In the genomic region with DNA sequence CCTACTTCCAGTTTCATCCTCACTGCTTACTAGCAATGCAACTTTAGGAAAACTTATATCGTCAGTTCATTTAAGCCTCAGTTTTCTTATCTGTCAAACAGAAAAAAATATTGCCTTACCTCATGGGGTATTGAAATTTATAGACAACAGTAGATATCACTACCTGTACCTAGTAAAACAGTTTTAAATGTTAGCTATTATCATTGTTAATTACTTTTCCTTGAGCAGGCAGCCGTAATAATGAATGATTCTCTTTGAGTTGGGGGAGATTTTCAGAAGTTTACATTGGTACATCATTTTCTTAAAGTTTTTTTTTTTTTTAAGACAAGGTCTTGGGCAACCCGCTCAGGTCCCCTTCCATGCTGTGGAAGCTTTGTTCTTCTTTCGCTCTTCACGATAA, we compare ENCODE assay signal across 27 cellular contexts.
A peak's percentile ranks its signal among the peaks of the same experiment; 100 is the strongest.
DNase-seq lines count a peak whose midpoint lies in the region; ATAC-seq, FAIRE-seq and TF ChIP-seq lines count a peak whose summit lies in the region.
"Had no signal": no experiment of that assay in that cellular context is flagged by ENCODE, and none has a peak within 500 bp of the region (broad histone marks: within the 10 kb centered on the region; RNA-seq: fewer than 3 reads in every experiment).

No MANE protein-coding gene starts in this region.

- no peak overlapping the region for H3K4me3 Mint-ChIP-seq in astrocyte (ENCODE audit: unreplicated experiment)
- H3K4me3 Mint-ChIP-seq: B cell; CD14-positive monocyte; CD4-positive, alpha-beta memory T cell; CD4-positive, CD25-positive, alpha-beta regulatory T cell; CD8-positive, alpha-beta memory T cell had no signal

- peaks cover 3% of the 10 kb centered on the region for H3K4me1 ChIP-seq in astrocyte (ENCODE audit: insufficient read depth, low read length)
- H3K4me1 ChIP-seq in prostate gland (replicated peaks), result peaks cover 1% of the 10 kb centered on the region

- H3K36me3 ChIP-seq in astrocyte (ENCODE audit: insufficient read depth, low read length), result no peaks in the 10 kb centered on the region
- no peaks in the 10 kb centered on the region for H3K36me3 ChIP-seq in prostate gland
- H3K36me3 ChIP-seq: BLaER1 treated with 17β-estradiol and CSF1 and Interleukin-3, amounts not matched to agents 10 nM and 100 nM had no signal

- 70% methylated on average over 5 of the region's 5 CpGs for WGBS in prostate gland

- H3K27ac Mint-ChIP-seq in astrocyte (ENCODE audit: unreplicated experiment), result no peak overlapping the region
- H3K27ac Mint-ChIP-seq: B cell; CD14-positive monocyte; CD4-positive, alpha-beta memory T cell; CD4-positive, CD25-positive, alpha-beta regulatory T cell had no signal

- no peak for ATAC-seq in HG03097 (IDR thresholded peaks at IDR 0.05; ENCODE audit: low FRiP score, unreplicated experiment)
- ATAC-seq: A549, GM12878 had no signal

- peak; percentile 81 for DNase-seq in LNCaP clone FGC (ENCODE audit: low read depth)
- DNase-seq in astrocyte (ENCODE audit: low read depth), result no peak
- no peak for DNase-seq in prostate gland (ENCODE audit: low spot score)
- no peak for DNase-seq in A172 (ENCODE audit: low spot score)
- no peak for DNase-seq in NCI-H1930 (lab: John Stamatoyannopoulos, UW)
- DNase-seq: 8988T; AML-193; CD4-positive, alpha-beta memory T cell; CD4-positive, CD25-positive, alpha-beta regulatory T cell; CD8-positive, alpha-beta memory T cell; COR-L47; DMS 273 treated with DMSO at 0.1 percent for 48 hours; DMS153; DMS53; DMS79; DND-41; EL; GDM1 had no signal

- no peaks in the 10 kb centered on the region for H3K27me3 Mint-ChIP-seq in astrocyte (ENCODE audit: low read depth, unreplicated experiment)
- H3K27me3 Mint-ChIP-seq: B cell; CD4-positive, alpha-beta memory T cell; CD4-positive, CD25-positive, alpha-beta regulatory T cell; CD8-positive, alpha-beta memory T cell had no signal

- TF ChIP-seq CTCF in 22Rv1 (IDR thresholded peaks at IDR 0.05) (no peak), LNCaP clone FGC (IDR thresholded peaks at IDR 0.05; ENCODE audit: control insufficient read depth, extremely low read depth, insufficient read depth) (no peak), astrocyte (IDR thresholded peaks at IDR 0.05; ENCODE audit: insufficient read depth, low read depth, low read length) (no peak), prostate gland (IDR thresholded peaks at IDR 0.05) (no peak)

- TF ChIP-seq POLR2A in prostate gland (IDR thresholded peaks at IDR 0.05), result no peak

- peaks cover 6% of the 10 kb centered on the region for H3K4me1 Mint-ChIP-seq in astrocyte (ENCODE audit: low read depth, unreplicated experiment)
- H3K4me1 Mint-ChIP-seq: B cell; CD14-positive monocyte; CD4-positive, alpha-beta memory T cell; CD4-positive, CD25-positive, alpha-beta regulatory T cell; CD8-positive, alpha-beta memory T cell had no signal

- H3K36me3 Mint-ChIP-seq in astrocyte (ENCODE audit: low read depth, unreplicated experiment), result no peaks in the 10 kb centered on the region
- H3K36me3 Mint-ChIP-seq: CD14-positive monocyte; CD4-positive, alpha-beta memory T cell; CD4-positive, CD25-positive, alpha-beta regulatory T cell; CD8-positive, alpha-beta memory T cell had no signal

- H3K4me3 ChIP-seq in LNCaP clone FGC (ENCODE audit: low read depth, low read length) (no peak overlapping the region), astrocyte (ENCODE audit: insufficient read depth, low read depth, low read length) (no peak overlapping the region), prostate gland (no peak overlapping the region)
- H3K4me3 ChIP-seq: A549; BLaER1 treated with 17β-estradiol and CSF1 and Interleukin-3, amounts not matched to agents 10 nM and 100 nM; GM12878 had no signal

- H3K27me3 ChIP-seq in astrocyte (ENCODE audit: insufficient read depth, low read length) (no peaks in the 10 kb centered on the region), prostate gland (replicated peaks; ENCODE audit: insufficient read depth) (no peaks in the 10 kb centered on the region)
- H3K27me3 ChIP-seq: BLaER1 treated with 17β-estradiol and CSF1 and Interleukin-3, amounts not matched to agents 10 nM and 100 nM had no signal

- no peak overlapping the region for H3K4me2 ChIP-seq in astrocyte (ENCODE audit: low read length)
- H3K4me2 ChIP-seq: A549; BLaER1 treated with 17β-estradiol and CSF1 and Interleukin-3, amounts not matched to agents 10 nM and 100 nM had no signal

- no peak overlapping the region for H3K9ac ChIP-seq in astrocyte (ENCODE audit: low read length)
- H3K9ac ChIP-seq: BLaER1 treated with 17β-estradiol and CSF1 and Interleukin-3, amounts not matched to agents 10 nM and 100 nM had no signal

- no peak overlapping the region for H2AFZ ChIP-seq in astrocyte (ENCODE audit: low read depth, low read length)

- no peaks in the 10 kb centered on the region for H3K9me3 ChIP-seq in astrocyte (ENCODE audit: insufficient read depth, low read depth, low read length)
- no peaks in the 10 kb centered on the region for H3K9me3 ChIP-seq in prostate gland
- H3K9me3 ChIP-seq: A549; BLaER1 treated with 17β-estradiol and CSF1 and Interleukin-3, amounts not matched to agents 10 nM and 100 nM had no signal

- H3K27ac ChIP-seq in 22Rv1, result peak overlapping the region; percentile 51
- H3K27ac ChIP-seq in astrocyte (ENCODE audit: low read depth, low read length), result no peak overlapping the region
- peak overlapping the region; percentile 79 to 92 for H3K27ac ChIP-seq in prostate gland
- H3K27ac ChIP-seq: BLaER1 treated with 17β-estradiol and CSF1 and Interleukin-3, amounts not matched to agents 10 nM and 100 nM had no signal

- H3K79me2 ChIP-seq in astrocyte (ENCODE audit: insufficient read depth, low read length), result no peaks in the 10 kb centered on the region

- H3K9me3 Mint-ChIP-seq in astrocyte (ENCODE audit: unreplicated experiment), result no peaks in the 10 kb centered on the region
- H3K9me3 Mint-ChIP-seq: CD4-positive, alpha-beta memory T cell; CD4-positive, CD25-positive, alpha-beta regulatory T cell; CD8-positive, alpha-beta memory T cell had no signal

- intact Hi-C loops in prostate gland (cut with DNase I), result no loop called here

- FAIRE-seq in astrocyte (lab: Jason Lieb, UNC), result peak; percentile 32
- FAIRE-seq: A549, GM12878, GM12892, GM18507 had no signal

- H4K20me1 ChIP-seq in astrocyte (ENCODE audit: insufficient read depth, low read length), result no peaks in the 10 kb centered on the region
- H4K20me1 ChIP-seq: BLaER1 treated with 17β-estradiol and CSF1 and Interleukin-3, amounts not matched to agents 10 nM and 100 nM had no signal
